Comparison of ENCODE assay signal across 23 cellular contexts in genomic region chr20:58843128-58843556, GRCh38. TPM values are rescaled to one million over a fixed set of nuclear protein-coding genes. Genes with fewer than 3 reads are reported as not detected.
"Had no signal": no experiment of that assay in that cellular context is flagged by ENCODE, and none has a peak within 500 bp of the region (broad histone marks: within the 10 kb centered on the region; RNA-seq: fewer than 3 reads in every experiment).

No MANE protein-coding gene starts in this region.

- H3K36me3 ChIP-seq: colonic mucosa, esophagus muscularis mucosa, ovary, spleen, upper lobe of right lung had no signal

- H3K27me3 ChIP-seq: ovary had no signal

- DNase-seq: activated B cell treated with CpG ODN at 0.5 μM for 24 hours; activated CD4-positive, alpha-beta T cell treated with anti-CD3 and anti-CD28 coated beads for 48 hours; activated CD8-positive, alpha-beta memory T cell treated with anti-CD3 and anti-CD28 coated beads, Interleukin-2, amount 50 U/mL, for 4 hours; activated CD8-positive, alpha-beta T cell treated with anti-CD3 and anti-CD28 coated beads for 36 hours; activated gamma-delta T cell; activated T-cell treated with anti-CD3 and anti-CD28 coated beads, Interleukin-2, amount 50 U/mL, for 72 hours; amygdala; central memory CD4-positive, alpha-beta T cell; colonic mucosa; hypothalamus; left ventricle myocardium superior; mesenchymal stem cell; ovary; spleen; stimulated activated naive CD8-positive, alpha-beta T cell treated with anti-CD3 and anti-CD28 coated beads, Interleukin-15, amount 100 ng/mL, for 72 hours; T-helper 2 cell; upper lobe of right lung had no signal

- ATAC-seq: activated CD8-positive, alpha-beta T cell treated with anti-CD3 and anti-CD28 coated beads for 36 hours; activated T-cell treated with anti-CD3 and anti-CD28 coated beads, Interleukin-2, amount 50 U/mL, for 72 hours; left ventricle myocardium superior; natural killer cell treated with Interleukin-12 subunit alpha and Interleukin-12 subunit beta and Interleukin-15 and Interleukin-18, amount 100 ng/mL, for 72 hours; sciatic nerve; stimulated activated naive CD8-positive, alpha-beta T cell treated with anti-CD3 and anti-CD28 coated beads, Interleukin-15, amount 100 ng/mL, for 72 hours; upper lobe of right lung had no signal

- H3K27ac ChIP-seq: colonic mucosa, esophagus muscularis mucosa, ovary, spleen, upper lobe of right lung had no signal

- H3K9me3 Mint-ChIP-seq: activated B cell treated with CpG ODN at 0.5 μM for 24 hours; activated CD8-positive, alpha-beta T cell treated with anti-CD3 and anti-CD28 coated beads for 36 hours; activated T-cell treated with anti-CD3 and anti-CD28 coated beads, Interleukin-2, amount 50 U/mL, for 72 hours; natural killer cell treated with Interleukin-12 subunit alpha and Interleukin-12 subunit beta and Interleukin-15 and Interleukin-18, amount 100 ng/mL, for 72 hours; stimulated activated naive CD8-positive, alpha-beta T cell treated with anti-CD3 and anti-CD28 coated beads, Interleukin-15, amount 100 ng/mL, for 72 hours had no signal

- H3K4me1 ChIP-seq: colonic mucosa, upper lobe of right lung had no signal

- H3K9me3 ChIP-seq: colonic mucosa, esophagus muscularis mucosa, ovary, spleen, upper lobe of right lung had no signal

- H3K36me3 Mint-ChIP-seq: activated naive CD8-positive, alpha-beta T cell; natural killer cell treated with Interleukin-12 subunit alpha and Interleukin-12 subunit beta and Interleukin-15 and Interleukin-18, amount 100 ng/mL, for 72 hours had no signal

- H3K27ac Mint-ChIP-seq: activated B cell treated with CpG ODN at 0.5 μM for 24 hours; activated CD8-positive, alpha-beta T cell treated with anti-CD3 and anti-CD28 coated beads for 36 hours; activated naive CD8-positive, alpha-beta T cell; activated T-cell treated with anti-CD3 and anti-CD28 coated beads, Interleukin-2, amount 50 U/mL, for 72 hours; brain; natural killer cell treated with Interleukin-12 subunit alpha and Interleukin-12 subunit beta and Interleukin-15 and Interleukin-18, amount 100 ng/mL, for 72 hours; stimulated activated naive CD8-positive, alpha-beta T cell treated with anti-CD3 and anti-CD28 coated beads, Interleukin-15, amount 100 ng/mL, for 72 hours had no signal

- H3K4me3 Mint-ChIP-seq: activated B cell treated with CpG ODN at 0.5 μM for 24 hours; activated CD8-positive, alpha-beta T cell treated with anti-CD3 and anti-CD28 coated beads for 36 hours; activated naive CD8-positive, alpha-beta T cell; activated T-cell treated with anti-CD3 and anti-CD28 coated beads, Interleukin-2, amount 50 U/mL, for 72 hours; natural killer cell treated with Interleukin-12 subunit alpha and Interleukin-12 subunit beta and Interleukin-15 and Interleukin-18, amount 100 ng/mL, for 72 hours; stimulated activated naive CD8-positive, alpha-beta T cell treated with anti-CD3 and anti-CD28 coated beads, Interleukin-15, amount 100 ng/mL, for 72 hours had no signal

- H3K4me3 ChIP-seq: colonic mucosa, esophagus muscularis mucosa, ovary, spleen, upper lobe of right lung had no signal

RNA-seq across cellular contexts. Expression of gene GNAS-AS1, which starts 7.6 kb away (rescaled TPM):
- total RNA-seq: glomerular endothelial cell had no signal
